ENCODE assay signal across 8 cellular contexts in the genomic region with DNA sequence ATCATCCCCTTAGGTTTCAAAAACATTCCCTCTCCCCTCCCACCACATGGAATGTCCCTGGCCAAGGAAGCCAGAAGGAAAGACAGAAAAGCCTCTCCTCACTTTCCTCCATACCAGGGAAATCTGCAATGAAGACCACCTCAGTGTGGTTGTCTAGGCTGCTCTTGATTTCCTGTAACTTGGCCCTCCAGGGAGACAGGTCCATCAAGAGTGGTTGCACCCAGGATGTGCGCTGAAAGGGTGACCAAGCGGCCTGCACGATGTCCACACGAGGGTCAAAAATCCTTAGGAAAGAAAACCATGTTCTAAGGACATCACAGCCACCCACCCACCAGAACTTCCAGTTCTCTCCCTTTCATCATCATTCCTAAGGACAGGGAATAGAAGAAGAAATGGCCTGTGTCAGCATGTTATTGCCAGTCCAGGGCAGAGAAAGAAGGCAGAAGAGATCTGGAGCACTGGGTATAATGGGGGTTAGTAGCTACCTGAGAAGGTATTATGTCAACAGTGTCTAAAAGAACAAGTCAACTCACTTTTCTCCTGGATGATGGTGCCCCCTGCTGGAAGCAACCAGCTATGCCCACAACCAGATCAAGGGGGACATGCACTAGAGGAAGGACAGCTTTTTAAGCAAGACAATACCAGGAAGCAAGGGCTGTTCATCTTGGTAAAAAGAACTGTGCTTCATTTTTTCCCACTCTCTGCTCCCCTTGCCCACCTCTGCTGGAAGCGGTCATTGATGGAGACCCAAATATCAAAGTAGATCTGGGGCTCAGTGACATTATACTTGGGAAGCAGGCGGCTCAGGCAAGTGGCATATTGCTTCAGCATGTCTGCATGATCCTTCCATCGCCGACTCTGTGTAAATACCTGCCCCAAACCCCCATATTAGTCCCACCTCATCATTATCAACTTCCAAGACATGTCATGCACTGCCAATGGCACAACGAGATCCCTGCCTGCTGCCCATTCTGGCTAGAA. TPM values are rescaled to one million over a fixed set of nuclear protein-coding genes. Genes with fewer than 3 reads are reported as not detected.
DNase-seq lines count a peak whose midpoint lies in the region; ATAC-seq, FAIRE-seq and TF ChIP-seq lines count a peak whose summit lies in the region.

No MANE protein-coding gene starts in this region.

- peaks cover 5% of the 10 kb centered on the region; the same call in 1 of the 2 replicates for H3F3A ChIP-seq in OCI-LY1 (ENCODE audit: insufficient read depth, low read length)

- dilution Hi-C loops in endothelial cell of umbilical vein (cut with MboI; ENCODE audit: extremely low pct_ligation_motif_present, low sequenced_read_pairs): no loop called here

- H3K9me3 ChIP-seq in OCI-LY1 (ENCODE audit: low read length): no peaks in the 10 kb centered on the region
- no peaks in the 10 kb centered on the region for H3K9me3 ChIP-seq in endothelial cell of umbilical vein (replicated peaks; ENCODE audit: control insufficient read depth, insufficient read depth, low read length)

- TF ChIP-seq CTCF in OCI-LY1 (IDR thresholded peaks at IDR 0.05; ENCODE audit: low read length): peak; percentile 94
- TF ChIP-seq CTCF in endothelial cell of umbilical vein (IDR thresholded peaks at IDR 0.05; ENCODE audit: extremely low read depth in 1 of 2, insufficient read depth in 1 of 2, low read depth in 1 of 2, low read length in 2 of 2): peak; percentile 82 to 94

- H3K4me3 ChIP-seq in OCI-LY1 (ENCODE audit: low read depth, low read length, poor library complexity, severe bottlenecking) (no peak overlapping the region), endothelial cell of umbilical vein (replicated peaks in 1 of 3; ENCODE audit: insufficient read depth in 1 of 3, low read depth in 1 of 3, low read length in 3 of 3) (no peak overlapping the region)

- no peak overlapping the region for H2AFZ ChIP-seq in OCI-LY1 (ENCODE audit: low read length)
- H2AFZ ChIP-seq in endothelial cell of umbilical vein (ENCODE audit: low read depth, low read length): no peak overlapping the region

- H3K9me2 ChIP-seq in OCI-LY1 (ENCODE audit: low read depth, low read length): no peaks in the 10 kb centered on the region

- DNase-seq in AG20443 (ENCODE audit: low spot score): peak; percentile 72
- DNase-seq in HuH-7.5 (ENCODE audit: low spot score): peak; percentile 49
- peak; percentile 77 for DNase-seq in activated CD8-positive, alpha-beta memory T cell treated with anti-CD3 and anti-CD28 coated beads, Interleukin-2, amount 50 U/mL, for 1 hour (ENCODE audit: extremely low read depth)
- DNase-seq in endothelial cell of umbilical vein (ENCODE audit: low read depth, low spot score): peak; percentile 86
- peak; percentile 86 for DNase-seq in myocyte (ENCODE audit: low read depth)
- DNase-seq in stimulated activated CD8-positive, alpha-beta memory T cell treated with anti-CD3 and anti-CD28 coated beads, Interleukin-7, amount 100 ng/mL, for 24 hours (ENCODE audit: low read depth): peak; percentile 74

- FAIRE-seq in endothelial cell of umbilical vein (lab: Jason Lieb, UNC): peak; percentile 94

- H3K36me3 ChIP-seq in OCI-LY1 (ENCODE audit: insufficient read depth, low read length) (peaks cover 60% of the 10 kb centered on the region; the same call in 1 of the 2 replicates), endothelial cell of umbilical vein (ENCODE audit: control insufficient read depth in 2 of 2, extremely low read depth in 1 of 2, insufficient read depth in 2 of 2, low read length in 2 of 2) (peaks cover 12 to 33% of the 10 kb centered on the region in 2 experiments)

- H3K4me1 ChIP-seq in OCI-LY1 (ENCODE audit: insufficient read depth, low read length, severe bottlenecking) (no peaks in the 10 kb centered on the region), endothelial cell of umbilical vein (ENCODE audit: control insufficient read depth, extremely low read depth, insufficient read depth, low read length) (peaks cover 17% of the 10 kb centered on the region)

- H4K20me1 ChIP-seq in OCI-LY1 (ENCODE audit: insufficient read depth, low read length): no peaks in the 10 kb centered on the region
- H4K20me1 ChIP-seq in endothelial cell of umbilical vein (replicated peaks; ENCODE audit: control insufficient read depth, extremely low read depth, insufficient read depth, low read length): no peaks in the 10 kb centered on the region

- ATAC-seq in GM19023 (IDR thresholded peaks at IDR 0.05; ENCODE audit: unreplicated experiment): peak; percentile 86

- H3K27ac ChIP-seq in OCI-LY1 (ENCODE audit: low read depth, low read length, poor library complexity, severe bottlenecking) (no peak overlapping the region), endothelial cell of umbilical vein (ENCODE audit: insufficient read depth, low read depth, low read length) (no peak overlapping the region)

- CTCF ChIA-PET in endothelial cell of umbilical vein (lab: Charles Lee): interaction anchor here (0.6 to 6.8 kb wide), 53 partner anchors 8 to 486 kb away, joined by 3 to 236 read pairs (median 4); a partner anchor contains a TSS

- no peak for TF ChIP-seq POLR2A in endothelial cell of umbilical vein (IDR thresholded peaks at IDR 0.05; ENCODE audit: low read depth, low read length)

- POLR2A ChIA-PET in endothelial cell of umbilical vein (lab: Charles Lee): interaction anchor here (0.6 to 6.3 kb wide), 5 partner anchors 9 to 539 kb away, joined by 3 to 73 read pairs (median 4); a partner anchor contains a TSS

- no peaks in the 10 kb centered on the region for H3K9me1 ChIP-seq in endothelial cell of umbilical vein (replicated peaks; ENCODE audit: control insufficient read depth, extremely low read depth, insufficient read depth, low read length)

- no peaks in the 10 kb centered on the region for H3K27me3 ChIP-seq in OCI-LY1 (ENCODE audit: insufficient read depth, low read length)
- no peaks in the 10 kb centered on the region for H3K27me3 ChIP-seq in endothelial cell of umbilical vein (ENCODE audit: control insufficient read depth in 2 of 2, insufficient read depth in 2 of 2, low read length in 2 of 2)

- intact Hi-C loops in endothelial cell of umbilical vein (cut with micrococcal nuclease): loop anchor here (1.0 to 5.0 kb wide), 6 partner anchors 51 to 225 kb away; a partner anchor contains a TSS

- H3K9ac ChIP-seq in OCI-LY1 (ENCODE audit: low read length) (no peak overlapping the region), endothelial cell of umbilical vein (replicated peaks; ENCODE audit: extremely low read depth, insufficient read depth, low read length) (no peak overlapping the region)

- BruUV-seq in endothelial cell of umbilical vein (replicated peaks; lab: Mats Ljungman, UMichigan): no TSS peak

- H3K4me2 ChIP-seq in OCI-LY1 (ENCODE audit: low read length): no peak overlapping the region
- H3K4me2 ChIP-seq in endothelial cell of umbilical vein (ENCODE audit: insufficient read depth, low read length): no peak overlapping the region

- H3K79me2 ChIP-seq in OCI-LY1 (ENCODE audit: insufficient read depth, low read length): no peaks in the 10 kb centered on the region
- no peaks in the 10 kb centered on the region for H3K79me2 ChIP-seq in endothelial cell of umbilical vein (ENCODE audit: control insufficient read depth, insufficient read depth, low read length)

RNA-seq across cellular contexts. Expression of a gene that starts 9.3 kb away (rescaled TPM):
- total RNA-seq in endothelial cell of umbilical vein: 44.5 and 48.0 TPM in 2 replicates
- polyA plus RNA-seq in endothelial cell of umbilical vein: 58.9 and 62.7 TPM in 2 replicates
- 44.7 and 47.0 TPM in 2 replicates for polyA plus RNA-seq in endothelial cell of umbilical vein (2011; cell fraction: cytosol; rRNA removed)
- polyA plus RNA-seq in endothelial cell of umbilical vein (2011; cell fraction: nucleus; rRNA removed): 48.2 and 60.0 TPM in 2 replicates
- 44.4 and 45.2 TPM in 2 replicates for polyA plus RNA-seq in endothelial cell of umbilical vein (2012)
- 112 and 122 TPM in 2 replicates for polyA minus RNA-seq in endothelial cell of umbilical vein
- 15.7 TPM for polyA minus RNA-seq in endothelial cell of umbilical vein (2011; cell fraction: cytosol; rRNA and poly(A)+ RNA removed)
- polyA minus RNA-seq in endothelial cell of umbilical vein (2011; cell fraction: nucleus; rRNA and poly(A)+ RNA removed): 33.9 and 40.7 TPM in 2 replicates
- 78.1 and 129 TPM in 2 replicates for total RNA-seq in myocyte
- 114 TPM for polyA plus RNA-seq in myocyte (2012)

RNA-seq across cellular contexts. Expression of a gene that starts 13.0 kb away (rescaled TPM):
- 236 and 257 TPM in 2 replicates for total RNA-seq in endothelial cell of umbilical vein
- 151 and 172 TPM in 2 replicates for polyA plus RNA-seq in endothelial cell of umbilical vein
- polyA plus RNA-seq in endothelial cell of umbilical vein (2011; cell fraction: cytosol; rRNA removed): 116 and 136 TPM in 2 replicates
- 623 and 766 TPM in 2 replicates for polyA plus RNA-seq in endothelial cell of umbilical vein (2011; cell fraction: nucleus; rRNA removed)
- polyA plus RNA-seq in endothelial cell of umbilical vein (2012): 223 and 272 TPM in 2 replicates
- polyA minus RNA-seq in endothelial cell of umbilical vein: 335 and 379 TPM in 2 replicates
- polyA minus RNA-seq in endothelial cell of umbilical vein (2011; cell fraction: cytosol; rRNA and poly(A)+ RNA removed): 333 TPM
- 297 and 352 TPM in 2 replicates for polyA minus RNA-seq in endothelial cell of umbilical vein (2011; cell fraction: nucleus; rRNA and poly(A)+ RNA removed)
- total RNA-seq in myocyte: 211 and 302 TPM in 2 replicates
- 273 TPM for polyA plus RNA-seq in myocyte (2012)

RNA-seq across cellular contexts. Expression of a gene that starts 25.4 kb away (rescaled TPM):
- total RNA-seq in endothelial cell of umbilical vein (35.8 and 39.0 TPM in 2 replicates), myocyte (9.5 and 9.8 TPM in 2 replicates)
- 68.7 and 73.1 TPM in 2 replicates for polyA plus RNA-seq in endothelial cell of umbilical vein
- polyA plus RNA-seq in endothelial cell of umbilical vein (2011; cell fraction: cytosol; rRNA removed): 66.7 and 80.9 TPM in 2 replicates
- polyA plus RNA-seq in endothelial cell of umbilical vein (2011; cell fraction: nucleus; rRNA removed): 26.9 and 29.2 TPM in 2 replicates
- 94.8 and 116 TPM in 2 replicates for polyA plus RNA-seq in endothelial cell of umbilical vein (2012)
- 17.4 and 21.2 TPM in 2 replicates for polyA minus RNA-seq in endothelial cell of umbilical vein
- 23.2 TPM for polyA minus RNA-seq in endothelial cell of umbilical vein (2011; cell fraction: cytosol; rRNA and poly(A)+ RNA removed)
- polyA minus RNA-seq in endothelial cell of umbilical vein (2011; cell fraction: nucleus; rRNA and poly(A)+ RNA removed): 3.8 and 4.4 TPM in 2 replicates
- 51.3 TPM for polyA plus RNA-seq in myocyte (2012)

RNA-seq across cellular contexts. Expression of a gene that starts 32.2 kb away (rescaled TPM):
- total RNA-seq in endothelial cell of umbilical vein: 164 and 186 TPM in 2 replicates
- 624 and 648 TPM in 2 replicates for polyA plus RNA-seq in endothelial cell of umbilical vein
- polyA plus RNA-seq in endothelial cell of umbilical vein (2011; cell fraction: cytosol; rRNA removed): 398 and 453 TPM in 2 replicates
- 96.0 and 112 TPM in 2 replicates for polyA plus RNA-seq in endothelial cell of umbilical vein (2011; cell fraction: nucleus; rRNA removed)
- 305 and 367 TPM in 2 replicates for polyA plus RNA-seq in endothelial cell of umbilical vein (2012)
- polyA minus RNA-seq in endothelial cell of umbilical vein: 96.5 and 104 TPM in 2 replicates
- not detected for polyA minus RNA-seq in endothelial cell of umbilical vein (2011; cell fraction: cytosol; rRNA and poly(A)+ RNA removed)
- 9.9 and 13.3 TPM in 2 replicates for polyA minus RNA-seq in endothelial cell of umbilical vein (2011; cell fraction: nucleus; rRNA and poly(A)+ RNA removed)
- 127 and 153 TPM in 2 replicates for total RNA-seq in myocyte
- 1,018 TPM for polyA plus RNA-seq in myocyte (2012)

RNA-seq across cellular contexts. Expression of a gene that starts 43.6 kb away (rescaled TPM):
- 133 and 142 TPM in 2 replicates for total RNA-seq in endothelial cell of umbilical vein
- polyA plus RNA-seq in endothelial cell of umbilical vein: 629 and 643 TPM in 2 replicates
- polyA plus RNA-seq in endothelial cell of umbilical vein (2011; cell fraction: cytosol; rRNA removed): 503 and 603 TPM in 2 replicates
- polyA plus RNA-seq in endothelial cell of umbilical vein (2011; cell fraction: nucleus; rRNA removed): 227 and 271 TPM in 2 replicates
- polyA plus RNA-seq in endothelial cell of umbilical vein (2012): 260 and 265 TPM in 2 replicates
- 205 and 256 TPM in 2 replicates for polyA minus RNA-seq in endothelial cell of umbilical vein
- polyA minus RNA-seq in endothelial cell of umbilical vein (2011; cell fraction: cytosol; rRNA and poly(A)+ RNA removed): 27.7 TPM
- polyA minus RNA-seq in endothelial cell of umbilical vein (2011; cell fraction: nucleus; rRNA and poly(A)+ RNA removed): 51.5 and 60.1 TPM in 2 replicates
- total RNA-seq in myocyte: 174 and 313 TPM in 2 replicates
- 566 TPM for polyA plus RNA-seq in myocyte (2012)
